Comparison of ENCODE assay signal across 1 cellular context in the genomic region with DNA sequence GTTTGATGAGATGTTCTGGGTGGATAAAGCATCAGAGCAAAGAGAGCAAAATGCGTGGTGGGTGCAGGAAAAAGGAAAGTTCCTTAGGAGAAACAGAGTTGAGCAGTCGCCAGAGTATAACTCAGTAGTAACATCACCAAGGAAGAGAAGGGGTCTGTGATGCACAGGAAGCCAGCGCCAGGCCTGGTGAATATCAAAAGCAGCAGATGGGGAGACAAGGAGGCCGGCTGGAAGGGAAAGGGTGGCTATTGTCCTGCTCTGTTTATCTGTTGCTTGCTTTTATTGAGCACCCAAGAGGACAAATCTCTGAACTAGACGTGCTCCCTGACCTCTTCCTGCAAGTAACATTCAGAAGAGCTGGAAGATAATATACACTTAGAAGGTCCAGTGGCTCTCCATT.
TF ChIP-seq lines count a peak whose summit lies in the region.

No MANE protein-coding gene starts in this region.

TF ChIP-seq in SK-N-SH, 30 proteins besides CTCF, POLR2A, EP300 and RAD21 (continued from another document):
- TF ChIP-seq, protein P1, sequence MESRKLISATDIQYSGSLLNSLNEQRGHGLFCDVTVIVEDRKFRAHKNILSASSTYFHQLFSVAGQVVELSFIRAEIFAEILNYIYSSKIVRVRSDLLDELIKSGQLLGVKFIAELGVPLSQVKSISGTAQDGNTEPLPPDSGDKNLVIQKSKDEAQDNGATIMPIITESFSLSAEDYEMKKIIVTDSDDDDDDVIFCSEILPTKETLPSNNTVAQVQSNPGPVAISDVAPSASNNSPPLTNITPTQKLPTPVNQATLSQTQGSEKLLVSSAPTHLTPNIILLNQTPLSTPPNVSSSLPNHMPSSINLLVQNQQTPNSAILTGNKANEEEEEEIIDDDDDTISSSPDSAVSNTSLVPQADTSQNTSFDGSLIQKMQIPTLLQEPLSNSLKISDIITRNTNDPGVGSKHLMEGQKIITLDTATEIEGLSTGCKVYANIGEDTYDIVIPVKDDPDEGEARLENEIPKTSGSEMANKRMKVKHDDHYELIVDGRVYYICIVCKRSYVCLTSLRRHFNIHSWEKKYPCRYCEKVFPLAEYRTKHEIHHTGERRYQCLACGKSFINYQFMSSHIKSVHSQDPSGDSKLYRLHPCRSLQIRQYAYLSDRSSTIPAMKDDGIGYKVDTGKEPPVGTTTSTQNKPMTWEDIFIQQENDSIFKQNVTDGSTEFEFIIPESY (IDR thresholded peaks at IDR 0.05; ENCODE audit: borderline replicate concordance, low read depth): no peak
- peak; percentile 55 for TF ChIP-seq GATA2 (CRISPR knock-in tag; IDR thresholded peaks at IDR 0.05)
- peak; percentile 14; the same call in 1 of the 2 replicates for TF ChIP-seq TCF12 (IDR thresholded peaks at IDR 0.05)
- peak; percentile 78 for TF ChIP-seq FOXJ3 (CRISPR knock-in tag; IDR thresholded peaks at IDR 0.05)
- TF ChIP-seq MXI1 (IDR thresholded peaks at IDR 0.05; ENCODE audit: low read depth, low read length): no peak
- no peak for TF ChIP-seq MEF2A (IDR thresholded peaks at IDR 0.05; ENCODE audit: borderline replicate concordance, low read depth)
